10 cellular contexts compared by ENCODE assay signal in genomic region chr10:101029520-101030309, GRCh38. TPM values are rescaled to one million over a fixed set of nuclear protein-coding genes. Genes with fewer than 3 reads are reported as not detected.
DNase-seq lines count a peak whose midpoint lies in the region; ATAC-seq and TF ChIP-seq lines count a peak whose summit lies in the region.
"Had no signal": no experiment of that assay in that cellular context is flagged by ENCODE, and none has a peak within 500 bp of the region (broad histone marks: within the 10 kb centered on the region; RNA-seq: fewer than 3 reads in every experiment).

No MANE protein-coding gene starts in this region.

- DNase-seq in GM12864 (ENCODE audit: low read depth) (no peak), neuronal stem cell (ENCODE audit: low spot score) (no peak), HT-29 (ENCODE audit: low spot score) (no peak), RPMI8226 (no peak)
- no peak for DNase-seq in effector memory CD8-positive, alpha-beta T cell
- DNase-seq in activated T-cell treated with anti-CD3 and anti-CD28 coated beads, Interleukin-2, amount 50 U/mL, for 24 hours = no peak
- DNase-seq: activated naive CD8-positive, alpha-beta T cell treated with anti-CD3 and anti-CD28 coated beads, Interleukin-2, amount 50 U/mL, for 24 hours; effector CD4-positive, alpha-beta T cell had no signal

- no peaks in the 10 kb centered on the region for H3K79me1 ChIP-seq in neuronal stem cell (ENCODE audit: low read depth, low read length)

- H3K4me1 ChIP-seq in Loucy (ENCODE audit: insufficient read depth, low read length, poor library complexity, severe bottlenecking) = peaks cover 26% of the 10 kb centered on the region
- peaks cover 32 to 35% of the 10 kb centered on the region in 2 donors for H3K4me1 ChIP-seq in neuronal stem cell (ENCODE audit: control insufficient read depth in 2 of 2, insufficient read depth in 1 of 2, low read depth in 1 of 2, low read length in 2 of 2)

- H3K27ac Mint-ChIP-seq in effector memory CD8-positive, alpha-beta T cell = no peak overlapping the region
- H3K27ac Mint-ChIP-seq in activated T-cell treated with anti-CD3 and anti-CD28 coated beads, Interleukin-2, amount 50 U/mL, for 24 hours = no peak overlapping the region
- H3K27ac Mint-ChIP-seq: activated naive CD8-positive, alpha-beta T cell treated with anti-CD3 and anti-CD28 coated beads, Interleukin-2, amount 50 U/mL, for 24 hours had no signal

- no peak overlapping the region for H2BK120ac ChIP-seq in neuronal stem cell (ENCODE audit: low read depth, low read length)

- H3K9me2 ChIP-seq in Loucy (replicated peaks; ENCODE audit: low read depth, low read length) = no peaks in the 10 kb centered on the region

- no peak overlapping the region for H2BK5ac ChIP-seq in neuronal stem cell (ENCODE audit: low read length)

- H3F3A ChIP-seq in Loucy (ENCODE audit: low read depth) = no peaks in the 10 kb centered on the region

- H4K8ac ChIP-seq in neuronal stem cell (ENCODE audit: low read depth, low read length) = no peak overlapping the region

- H3K18ac ChIP-seq in neuronal stem cell (ENCODE audit: low read length) = peak overlapping the region; percentile 15

- H2AFZ ChIP-seq in Loucy (ENCODE audit: low read length) (no peak overlapping the region), neuronal stem cell (ENCODE audit: low read length) (peak overlapping the region; percentile 92)

- H3K27me3 Mint-ChIP-seq in effector memory CD8-positive, alpha-beta T cell = peaks cover 0 to 11% of the 10 kb centered on the region in 2 donors
- peaks cover 8% of the 10 kb centered on the region for H3K27me3 Mint-ChIP-seq in activated T-cell treated with anti-CD3 and anti-CD28 coated beads, Interleukin-2, amount 50 U/mL, for 24 hours
- H3K27me3 Mint-ChIP-seq: activated naive CD8-positive, alpha-beta T cell treated with anti-CD3 and anti-CD28 coated beads, Interleukin-2, amount 50 U/mL, for 24 hours had no signal

- H3K27me3 ChIP-seq in Loucy (ENCODE audit: insufficient read depth, low read length, poor library complexity, severe bottlenecking) (no peaks in the 10 kb centered on the region), neuronal stem cell (ENCODE audit: control insufficient read depth in 3 of 3, insufficient read depth in 3 of 3, low read depth in 1 of 3, low read length in 3 of 3) (peaks cover 11 to 63% (median 42%) of the 10 kb centered on the region in 3 experiments)
- H3K27me3 ChIP-seq: right atrium auricular region had no signal

- H2BK12ac ChIP-seq in neuronal stem cell (ENCODE audit: low read length) = no peak overlapping the region

- no peaks in the 10 kb centered on the region for H3K36me3 ChIP-seq in Loucy (ENCODE audit: insufficient read depth, low read length)
- H3K36me3 ChIP-seq in neuronal stem cell (replicated peaks in 1 of 2; ENCODE audit: control insufficient read depth in 2 of 2, insufficient read depth in 2 of 2, low read length in 2 of 2) = no peaks in the 10 kb centered on the region

- H3K4ac ChIP-seq in neuronal stem cell (ENCODE audit: low read length) = no peak overlapping the region

- H3K4me3 ChIP-seq in GM12864 (ENCODE audit: low read depth, low read length) = no peak overlapping the region
- no peak overlapping the region for H3K4me3 ChIP-seq in Loucy (ENCODE audit: low read length, poor library complexity, severe bottlenecking)
- H3K4me3 ChIP-seq in neuronal stem cell (ENCODE audit: low read length in 2 of 2) = peak overlapping the region in 1 of 2 donors; percentile 5

- no peak overlapping the region for H2BK15ac ChIP-seq in neuronal stem cell (ENCODE audit: low read length)

- TF ChIP-seq CTCF in GM12864 (IDR thresholded peaks at IDR 0.05; ENCODE audit: low read depth, low read length, missing control alignments) = peak; percentile 16
- peak; percentile 30; the same call in 1 of the 2 replicates for TF ChIP-seq CTCF in Loucy (conservative IDR thresholded peaks at IDR 0.05; ENCODE audit: low read length)

- peaks cover 20 to 24% of the 10 kb centered on the region in 2 donors for H3K4me1 Mint-ChIP-seq in effector memory CD8-positive, alpha-beta T cell (ENCODE audit: low read depth in 2 of 2)
- H3K4me1 Mint-ChIP-seq in activated T-cell treated with anti-CD3 and anti-CD28 coated beads, Interleukin-2, amount 50 U/mL, for 24 hours (ENCODE audit: low read depth) = peaks cover 28% of the 10 kb centered on the region

- no peak for ATAC-seq in effector memory CD8-positive, alpha-beta T cell (replicated peaks)
- ATAC-seq: activated naive CD8-positive, alpha-beta T cell treated with anti-CD3 and anti-CD28 coated beads, Interleukin-2, amount 50 U/mL, for 24 hours had no signal

- H3K14ac ChIP-seq in neuronal stem cell (ENCODE audit: low read length) = no peak overlapping the region

- no CpG with 5 or more reads among the region's 28 CpGs for WGBS in neuronal stem cell (ENCODE audit: extremely low coverage in 2 of 2, insufficient read length in 2 of 2, insufficient replicate concordance in 1 of 2), 2 donors

- no peaks in the 10 kb centered on the region for H4K20me1 ChIP-seq in Loucy (ENCODE audit: insufficient read depth, low read length, poor library complexity, severe bottlenecking)

- H3K27ac ChIP-seq in neuronal stem cell (replicated peaks; ENCODE audit: low read length) = no peak overlapping the region
- H3K27ac ChIP-seq: right atrium auricular region had no signal

- H2AK5ac ChIP-seq in neuronal stem cell (ENCODE audit: low read depth, low read length) = peak overlapping the region; percentile 51

- no peak overlapping the region for H3K23ac ChIP-seq in neuronal stem cell (ENCODE audit: low read depth, low read length, poor library complexity)

- H3K36me3 Mint-ChIP-seq in effector memory CD8-positive, alpha-beta T cell (ENCODE audit: insufficient read depth) = peaks cover 17% of the 10 kb centered on the region
- H3K36me3 Mint-ChIP-seq in activated T-cell treated with anti-CD3 and anti-CD28 coated beads, Interleukin-2, amount 50 U/mL, for 24 hours (ENCODE audit: low read depth) = peaks cover 5% of the 10 kb centered on the region

- H3K79me2 ChIP-seq in Loucy (ENCODE audit: insufficient read depth, low read length) = no peaks in the 10 kb centered on the region; the same call in 1 of the 2 replicates

- H3K4me2 ChIP-seq in Loucy (ENCODE audit: low read depth, low read length, poor library complexity, severe bottlenecking) (no peak overlapping the region), neuronal stem cell (ENCODE audit: insufficient read depth, low read length, poor library complexity, severe bottlenecking) (no peak overlapping the region)

- no peak overlapping the region for H3K9ac ChIP-seq in Loucy (ENCODE audit: low read depth, low read length, poor library complexity, severe bottlenecking)
- no peak overlapping the region for H3K9ac ChIP-seq in neuronal stem cell (ENCODE audit: low read depth, low read length, poor library complexity)

- no peak overlapping the region for H4K91ac ChIP-seq in neuronal stem cell (ENCODE audit: low read depth, low read length, poor library complexity)

- H3K9me3 Mint-ChIP-seq in effector memory CD8-positive, alpha-beta T cell = no peaks in the 10 kb centered on the region
- no peaks in the 10 kb centered on the region for H3K9me3 Mint-ChIP-seq in activated T-cell treated with anti-CD3 and anti-CD28 coated beads, Interleukin-2, amount 50 U/mL, for 24 hours
- H3K9me3 Mint-ChIP-seq: activated naive CD8-positive, alpha-beta T cell treated with anti-CD3 and anti-CD28 coated beads, Interleukin-2, amount 50 U/mL, for 24 hours had no signal

- peak overlapping the region; percentile 83 to 89 for H3K4me3 Mint-ChIP-seq in effector memory CD8-positive, alpha-beta T cell
- H3K4me3 Mint-ChIP-seq in activated T-cell treated with anti-CD3 and anti-CD28 coated beads, Interleukin-2, amount 50 U/mL, for 24 hours = no peak overlapping the region
- H3K4me3 Mint-ChIP-seq: activated naive CD8-positive, alpha-beta T cell treated with anti-CD3 and anti-CD28 coated beads, Interleukin-2, amount 50 U/mL, for 24 hours had no signal

- no peaks in the 10 kb centered on the region for H3K9me3 ChIP-seq in Loucy (ENCODE audit: insufficient read depth, low read depth, low read length)
- H3K9me3 ChIP-seq in neuronal stem cell (replicated peaks in 1 of 2; ENCODE audit: control insufficient read depth in 2 of 2, insufficient read depth in 1 of 2, low read depth in 1 of 2, low read length in 2 of 2) = no peaks in the 10 kb centered on the region
- H3K9me3 ChIP-seq: right atrium auricular region had no signal

RNA-seq across cellular contexts. Expression of gene PDZD7, which starts 1.2 kb away (rescaled TPM):
- 0.29 TPM for polyA plus RNA-seq in neuronal stem cell (2013, experiment 1 of 2)
- polyA plus RNA-seq in neuronal stem cell (2013, experiment 2 of 2) = 0.33 TPM
- 6.3 and 7.4 TPM in 2 replicates for total RNA-seq in HT-29 (2014; rRNA removed; shearing (Covaris generic))

RNA-seq across cellular contexts. Expression of gene SFXN3, which starts 1.3 kb away (rescaled TPM):
- 0.06 TPM for polyA plus RNA-seq in neuronal stem cell (2013, experiment 1 of 2)
- 0.11 TPM for polyA plus RNA-seq in neuronal stem cell (2013, experiment 2 of 2)
- total RNA-seq in HT-29 (2014; rRNA removed; shearing (Covaris generic)) = 90.8 and 101 TPM in 2 replicates

RNA-seq across cellular contexts. Expression of gene LZTS2, which starts 30.1 kb away (rescaled TPM):
- polyA plus RNA-seq in neuronal stem cell (2013, experiment 1 of 2) = 75.1 TPM
- polyA plus RNA-seq in neuronal stem cell (2013, experiment 2 of 2) = 76.2 TPM
- 154 and 172 TPM in 2 replicates for total RNA-seq in HT-29 (2014; rRNA removed; shearing (Covaris generic))

RNA-seq across cellular contexts. Expression of gene KAZALD1, which starts 32.1 kb away (rescaled TPM):
- polyA plus RNA-seq in neuronal stem cell (2013, experiment 1 of 2) = 3.0 TPM
- polyA plus RNA-seq in neuronal stem cell (2013, experiment 2 of 2) = 2.4 TPM
- total RNA-seq in HT-29 (2014; rRNA removed; shearing (Covaris generic)) = 13.0 and 15.6 TPM in 2 replicates

RNA-seq across cellular contexts. Expression of gene TWNK, which starts 42.4 kb away (rescaled TPM):
- polyA plus RNA-seq in neuronal stem cell (2013, experiment 1 of 2) = 7.5 TPM
- polyA plus RNA-seq in neuronal stem cell (2013, experiment 2 of 2) = 7.0 TPM
- 15.9 and 18.8 TPM in 2 replicates for total RNA-seq in HT-29 (2014; rRNA removed; shearing (Covaris generic))
